1 cellular context compared by ENCODE assay signal in genomic region chr11:25423436-25424184, GRCh38.
TF ChIP-seq lines count a peak whose summit lies in the region.

No MANE protein-coding gene starts in this region.

TF ChIP-seq in SK-N-SH, 30 proteins besides CTCF, POLR2A, EP300 and RAD21 (continued from another document):
- TF ChIP-seq, protein P1, sequence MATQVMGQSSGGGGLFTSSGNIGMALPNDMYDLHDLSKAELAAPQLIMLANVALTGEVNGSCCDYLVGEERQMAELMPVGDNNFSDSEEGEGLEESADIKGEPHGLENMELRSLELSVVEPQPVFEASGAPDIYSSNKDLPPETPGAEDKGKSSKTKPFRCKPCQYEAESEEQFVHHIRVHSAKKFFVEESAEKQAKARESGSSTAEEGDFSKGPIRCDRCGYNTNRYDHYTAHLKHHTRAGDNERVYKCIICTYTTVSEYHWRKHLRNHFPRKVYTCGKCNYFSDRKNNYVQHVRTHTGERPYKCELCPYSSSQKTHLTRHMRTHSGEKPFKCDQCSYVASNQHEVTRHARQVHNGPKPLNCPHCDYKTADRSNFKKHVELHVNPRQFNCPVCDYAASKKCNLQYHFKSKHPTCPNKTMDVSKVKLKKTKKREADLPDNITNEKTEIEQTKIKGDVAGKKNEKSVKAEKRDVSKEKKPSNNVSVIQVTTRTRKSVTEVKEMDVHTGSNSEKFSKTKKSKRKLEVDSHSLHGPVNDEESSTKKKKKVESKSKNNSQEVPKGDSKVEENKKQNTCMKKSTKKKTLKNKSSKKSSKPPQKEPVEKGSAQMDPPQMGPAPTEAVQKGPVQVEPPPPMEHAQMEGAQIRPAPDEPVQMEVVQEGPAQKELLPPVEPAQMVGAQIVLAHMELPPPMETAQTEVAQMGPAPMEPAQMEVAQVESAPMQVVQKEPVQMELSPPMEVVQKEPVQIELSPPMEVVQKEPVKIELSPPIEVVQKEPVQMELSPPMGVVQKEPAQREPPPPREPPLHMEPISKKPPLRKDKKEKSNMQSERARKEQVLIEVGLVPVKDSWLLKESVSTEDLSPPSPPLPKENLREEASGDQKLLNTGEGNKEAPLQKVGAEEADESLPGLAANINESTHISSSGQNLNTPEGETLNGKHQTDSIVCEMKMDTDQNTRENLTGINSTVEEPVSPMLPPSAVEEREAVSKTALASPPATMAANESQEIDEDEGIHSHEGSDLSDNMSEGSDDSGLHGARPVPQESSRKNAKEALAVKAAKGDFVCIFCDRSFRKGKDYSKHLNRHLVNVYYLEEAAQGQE (IDR thresholded peaks at IDR 0.05; ENCODE audit: low read depth, low read length), result no peak
- TF ChIP-seq, protein P2, sequence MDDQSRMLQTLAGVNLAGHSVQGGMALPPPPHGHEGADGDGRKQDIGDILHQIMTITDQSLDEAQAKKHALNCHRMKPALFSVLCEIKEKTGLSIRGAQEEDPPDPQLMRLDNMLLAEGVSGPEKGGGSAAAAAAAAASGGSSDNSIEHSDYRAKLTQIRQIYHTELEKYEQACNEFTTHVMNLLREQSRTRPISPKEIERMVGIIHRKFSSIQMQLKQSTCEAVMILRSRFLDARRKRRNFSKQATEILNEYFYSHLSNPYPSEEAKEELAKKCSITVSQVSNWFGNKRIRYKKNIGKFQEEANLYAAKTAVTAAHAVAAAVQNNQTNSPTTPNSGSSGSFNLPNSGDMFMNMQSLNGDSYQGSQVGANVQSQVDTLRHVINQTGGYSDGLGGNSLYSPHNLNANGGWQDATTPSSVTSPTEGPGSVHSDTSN (IDR thresholded peaks at IDR 0.05), result no peak
- no peak for TF ChIP-seq USF2 (IDR thresholded peaks at IDR 0.05; ENCODE audit: borderline replicate concordance, low read depth, low read length)
- TF ChIP-seq NRF1 (IDR thresholded peaks at IDR 0.05; ENCODE audit: low read depth, low read length), result no peak
